In genomic region chr15:29057856-29058255, GRCh38 we compare ENCODE assay signal across 39 cellular contexts.
"Had no signal": no experiment of that assay in that cellular context is flagged by ENCODE, and none has a peak within 500 bp of the region (broad histone marks: within the 10 kb centered on the region; RNA-seq: fewer than 3 reads in every experiment).

No MANE protein-coding gene starts in this region.

- H3K27me3 ChIP-seq: adrenal gland, body of pancreas, MG63, Peyer's patch had no signal

- H3K4me3 Mint-ChIP-seq: activated B cell treated with CpG ODN at 0.5 μM for 24 hours; activated CD4-positive, alpha-beta memory T cell treated with anti-CD3 and anti-CD28 coated beads for 36 hours; activated naive CD4-positive, alpha-beta T cell treated with anti-CD3 and anti-CD28 coated beads for 36 hours; activated T-cell treated with anti-CD3 and anti-CD28 coated beads, Interleukin-2, amount 50 U/mL, for 4 hours; activated T-helper 1 cell treated with anti-CD3 and anti-CD28 coated beads, Interleukin-12 subunit alpha, Interleukin-12 subunit beta, Interleukin-2, Interleukin-4 antibody, amounts not matched to agents 30 ng/mL and 10 ng/mL and 1 ng/mL, durations not matched to agents 14 hours and 24 hours and 36 hours had no signal

- H3K4me3 ChIP-seq: adrenal gland, body of pancreas, MG63, Peyer's patch had no signal

- H3K4me1 ChIP-seq: adrenal gland, Peyer's patch had no signal

- H3K27ac ChIP-seq: adrenal gland, body of pancreas, Peyer's patch, VCaP had no signal

- FAIRE-seq: astrocyte, bronchial epithelial cell had no signal

- H3K9me3 Mint-ChIP-seq: activated B cell treated with CpG ODN at 0.5 μM for 24 hours; activated naive CD4-positive, alpha-beta T cell treated with anti-CD3 and anti-CD28 coated beads, Interleukin-2, amount 50 U/mL, for 72 hours; activated T-cell treated with anti-CD3 and anti-CD28 coated beads, Interleukin-2, amount 50 U/mL, for 4 hours; activated T-helper 1 cell treated with anti-CD3 and anti-CD28 coated beads, Interleukin-12 subunit alpha, Interleukin-12 subunit beta, Interleukin-2, Interleukin-4 antibody, amounts not matched to agents 30 ng/mL and 10 ng/mL and 1 ng/mL, durations not matched to agents 14 hours and 24 hours and 36 hours had no signal

- H3K27ac Mint-ChIP-seq: activated B cell treated with CpG ODN at 0.5 μM for 24 hours; activated CD4-positive, alpha-beta memory T cell treated with anti-CD3 and anti-CD28 coated beads for 36 hours; activated naive CD4-positive, alpha-beta T cell treated with anti-CD3 and anti-CD28 coated beads for 36 hours; activated T-helper 1 cell treated with anti-CD3 and anti-CD28 coated beads, Interleukin-12 subunit alpha, Interleukin-12 subunit beta, Interleukin-2, Interleukin-4 antibody, amounts not matched to agents 30 ng/mL and 10 ng/mL and 1 ng/mL, durations not matched to agents 14 hours and 24 hours and 36 hours had no signal

- H3K27me3 Mint-ChIP-seq: activated B cell treated with CpG ODN at 0.5 μM for 24 hours; activated CD4-positive, alpha-beta memory T cell treated with anti-CD3 and anti-CD28 coated beads for 36 hours had no signal

- DNase-seq: activated B cell treated with CpG ODN at 0.5 μM for 24 hours; activated CD4-positive, alpha-beta memory T cell treated with anti-CD3 and anti-CD28 coated beads for 36 hours; activated CD4-positive, alpha-beta T cell treated with anti-CD3 and anti-CD28 coated beads for 4 hours; activated CD4-positive, alpha-beta T cell treated with anti-CD3 and anti-CD28 coated beads, Interleukin-2, amount 50 U/mL, for 1 hour; activated CD4-positive, CD25-positive, alpha-beta regulatory T cell treated with anti-CD3 and anti-CD28 coated beads, Interleukin-2, amount 50 U/mL, for 72 hours; activated CD8-positive, alpha-beta memory T cell treated with anti-CD3 and anti-CD28 coated beads, Interleukin-2, amount 50 U/mL, for 4 hours; activated gamma-delta T cell treated with Interleukin-2 at 50 U/mL for 16 hours; activated naive CD4-positive, alpha-beta T cell treated with anti-CD3 and anti-CD28 coated beads for 36 hours; activated T-cell treated with anti-CD3 and anti-CD28 coated beads for 4 hours; activated T-cell treated with anti-CD3 and anti-CD28 coated beads, Interleukin-2, amount 50 U/mL, for 4 hours; adrenal gland; body of pancreas; caudate nucleus; Kasumi-1; KG1; MG63; NCI-H1048; NCI-H1105 treated with DMSO at 0.1 percent for 48 hours; NCI-H1436; NCI-H1694; NCI-H1930; NCI-H2081 treated with DMSO at 0.1 percent for 48 hours; NCI-H226; NCI-H526; NCI-H748 treated with DMSO at 0.1 percent for 48 hours; NK-92 treated with Interleukin-12 subunit alpha and Interleukin-12 subunit beta, amount 100 ng/mL, for 24 hours; PC-3; Peyer's patch; Right ventricle myocardium superior; RPMI8226; SW 1271; T-helper 1 cell; T-helper 2 cell; T-helper 9 cell had no signal

- H3K4me1 Mint-ChIP-seq: activated B cell treated with CpG ODN at 0.5 μM for 24 hours had no signal

- ATAC-seq: activated naive CD4-positive, alpha-beta T cell treated with anti-CD3 and anti-CD28 coated beads, Interleukin-2, amount 50 U/mL, for 72 hours; activated T-cell treated with anti-CD3 and anti-CD28 coated beads, Interleukin-2, amount 50 U/mL, for 4 hours; body of pancreas; PC-3 had no signal

- H3K36me3 ChIP-seq: adrenal gland, MG63, Peyer's patch had no signal
